15 cellular contexts compared by ENCODE assay signal in genomic region chr1:209389258-209389657, GRCh38.
DNase-seq lines count a peak whose midpoint lies in the region; ATAC-seq and TF ChIP-seq lines count a peak whose summit lies in the region.
"Had no signal": no experiment of that assay in that cellular context is flagged by ENCODE, and none has a peak within 500 bp of the region (broad histone marks: within the 10 kb centered on the region; RNA-seq: fewer than 3 reads in every experiment).

No MANE protein-coding gene starts in this region.

- H3K27ac Mint-ChIP-seq in Calu3 (ENCODE audit: unreplicated experiment) (peak overlapping the region; percentile 31), neural crest cell (ENCODE audit: unreplicated experiment) (peak overlapping the region; percentile 63)
- H3K27ac Mint-ChIP-seq: GM23338 had no signal

- H3K36me3 Mint-ChIP-seq in Calu3 (ENCODE audit: insufficient read depth, unreplicated experiment) = peaks cover 10% of the 10 kb centered on the region
- no peaks in the 10 kb centered on the region for H3K36me3 Mint-ChIP-seq in neural crest cell (ENCODE audit: low read depth)

- WGBS in body of pancreas, 2 donors = 75 to 82% methylated on average over 1 of the region's 1 CpG

- BruUV-seq in Calu3 (replicated peaks; lab: Mats Ljungman, UMichigan) = no TSS peak

- H3K4me3 ChIP-seq in cardiac fibroblast (replicated peaks in 1 of 2; ENCODE audit: low read depth in 2 of 2, low read length in 2 of 2) (no peak overlapping the region), body of pancreas (no peak overlapping the region)
- H3K4me3 ChIP-seq: GM23338, testis had no signal

- H3K4me1 Mint-ChIP-seq in Calu3 (ENCODE audit: low read depth, unreplicated experiment) = peaks cover 32% of the 10 kb centered on the region
- peaks cover 17% of the 10 kb centered on the region for H3K4me1 Mint-ChIP-seq in neural crest cell

- no peak for TF ChIP-seq POLR2A in body of pancreas (IDR thresholded peaks at IDR 0.05)

- no peak overlapping the region for H3K27ac ChIP-seq in body of pancreas
- H3K27ac ChIP-seq: neutrophil, testis had no signal

- H3K9me3 Mint-ChIP-seq in Calu3 (ENCODE audit: low read depth, unreplicated experiment) (peaks cover 8% of the 10 kb centered on the region), neural crest cell (peaks cover 7% of the 10 kb centered on the region)
- H3K9me3 Mint-ChIP-seq: GM23338 had no signal

- no peaks in the 10 kb centered on the region for H3K4me1 ChIP-seq in body of pancreas
- H3K4me1 ChIP-seq: testis had no signal

- H3K27me3 ChIP-seq in body of pancreas = no peaks in the 10 kb centered on the region
- H3K27me3 ChIP-seq: neutrophil, testis had no signal

- TF ChIP-seq CTCF in Calu3 (IDR thresholded peaks at IDR 0.05; ENCODE audit: unreplicated experiment) (no peak), cardiac fibroblast (IDR thresholded peaks at IDR 0.05; ENCODE audit: low read depth, low read length) (no peak), neural crest cell (conservative IDR thresholded peaks at IDR 0.05) (no peak), body of pancreas (IDR thresholded peaks at IDR 0.05) (no peak)

- ATAC-seq in GM21528 (IDR thresholded peaks at IDR 0.05; ENCODE audit: low FRiP score, unreplicated experiment) (no peak), GM19452 (IDR thresholded peaks at IDR 0.05; ENCODE audit: unreplicated experiment) (no peak), body of pancreas (no peak)
- ATAC-seq: activated CD4-positive, CD25-positive, alpha-beta regulatory T cell treated with anti-CD3 and anti-CD28 coated beads, Interleukin-2, amount 50 U/mL, for 24 hours; GM23338 had no signal

- intact Hi-C loops in Calu3 (cut with micrococcal nuclease; ENCODE audit: unreplicated experiment) = no loop called here
- intact Hi-C loops in body of pancreas (cut with DNase I) = no loop called here

- DNase-seq in Calu3 = peak; percentile 47
- peak; percentile 52 for DNase-seq in LoVo (ENCODE audit: low spot score)
- DNase-seq in cardiac fibroblast (ENCODE audit: low read depth in 2 of 2) = peak; percentile 48 to 89
- no peak for DNase-seq in neural crest cell (ENCODE audit: low read depth, low spot score)
- no peak for DNase-seq in body of pancreas
- DNase-seq in activated naive CD4-positive, alpha-beta T cell treated with Interleukin-2 at 50 U/mL for 16 hours = no peak
- DNase-seq: DND-41; NCI-H2029 treated with DMSO at 0.1 percent for 48 hours; stimulated activated CD4-positive, alpha-beta T cell treated with anti-CD3 and anti-CD28 coated beads, Interleukin-4, amount 100 ng/mL, for 24 hours; testis had no signal

- no peaks in the 10 kb centered on the region for H3K27me3 Mint-ChIP-seq in Calu3 (ENCODE audit: unreplicated experiment)
- no peaks in the 10 kb centered on the region for H3K27me3 Mint-ChIP-seq in neural crest cell (ENCODE audit: low read depth)

- H3K9me3 ChIP-seq in body of pancreas = no peaks in the 10 kb centered on the region
- H3K9me3 ChIP-seq: neutrophil, testis had no signal

- H3K4me3 Mint-ChIP-seq in Calu3 (ENCODE audit: low read depth, unreplicated experiment) (peak overlapping the region; percentile 0), neural crest cell (no peak overlapping the region)
- H3K4me3 Mint-ChIP-seq: GM23338 had no signal

- CTCF ChIA-PET in Calu3 (lab: Charles Lee) = no interaction called here

- H3K36me3 ChIP-seq in body of pancreas (replicated peaks in 1 of 2; ENCODE audit: insufficient read depth in 1 of 2, low read depth in 2 of 2) = no peaks in the 10 kb centered on the region
- H3K36me3 ChIP-seq: neutrophil had no signal

Comparison
In these comparisons a context has a peak if more than half of its experiments do, and no peak if none do; other contexts are left out.
1. DNase-seq: peak in Calu3 (single experiment), LoVo (single experiment) and cardiac fibroblast (2 of 2); none in neural crest cell (single experiment), body of pancreas (0 of 4) and activated naive CD4-positive, alpha-beta T cell treated with Interleukin-2 at 50 U/mL for 16 hours (single experiment).